In the genomic region with DNA sequence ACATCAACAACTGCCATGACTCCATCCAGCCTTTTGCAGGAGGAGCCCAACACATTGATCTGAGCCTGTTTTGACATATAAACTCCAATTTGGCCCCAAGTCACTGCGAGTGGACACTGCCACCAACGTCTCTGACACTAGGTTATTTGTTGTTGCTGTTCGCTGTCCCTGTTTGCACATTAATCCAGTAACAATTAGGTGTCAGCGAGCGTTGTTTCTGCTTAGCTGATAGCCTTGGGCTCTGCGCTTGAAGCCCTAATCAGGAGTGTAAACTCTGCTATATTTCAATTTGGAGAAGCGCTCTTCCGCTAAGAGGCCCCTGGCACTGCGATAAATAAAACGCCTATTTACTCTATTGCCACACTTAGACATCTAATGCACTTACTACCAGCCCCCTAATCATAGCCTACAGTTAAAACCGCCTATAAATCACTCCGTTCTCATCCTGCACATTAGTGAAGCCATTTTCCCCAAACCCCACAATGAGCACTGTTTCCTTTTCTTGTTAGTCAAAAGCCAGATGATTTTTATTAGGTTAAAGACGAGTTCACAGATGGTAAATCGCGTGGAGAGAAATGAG, we compare ENCODE assay signal across 9 cellular contexts.
DNase-seq lines count a peak whose midpoint lies in the region; ATAC-seq and TF ChIP-seq lines count a peak whose summit lies in the region.
"Had no signal": no experiment of that assay in that cellular context is flagged by ENCODE, and none has a peak within 500 bp of the region (broad histone marks: within the 10 kb centered on the region; RNA-seq: fewer than 3 reads in every experiment).

No MANE protein-coding gene starts in this region.

- peaks cover 10% of the 10 kb centered on the region for H3K4me1 Mint-ChIP-seq in activated naive CD8-positive, alpha-beta T cell treated with anti-CD3 and anti-CD28 coated beads, Interleukin-2, amount 10 ng/mL, durations not matched to agents 7 days and 5 days

- 53% methylated on average over 15 of the region's 15 CpGs for WGBS in GM23248 (ENCODE audit: low coverage in 1 of 2, low lambda C conversion rate in 2 of 2, missing lambda C conversion rate in 2 of 2), 2 experiments
- WGBS in body of pancreas, 2 donors, result 8 to 18% methylated on average over 15 of the region's 15 CpGs

- peak overlapping the region; percentile 33 for H3K4me3 ChIP-seq in AG10803 (ENCODE audit: low read length)
- peak overlapping the region; percentile 62 for H3K4me3 ChIP-seq in GM23248
- H3K4me3 ChIP-seq in muscle layer of colon (ENCODE audit: low read depth in 1 of 2, low read length in 2 of 2), result peak overlapping the region; percentile 41 to 52
- H3K4me3 ChIP-seq in body of pancreas, result no peak overlapping the region
- H3K4me3 ChIP-seq: SJCRH30 had no signal

- no peak for TF ChIP-seq CTCF in AG10803 (conservative IDR thresholded peaks at IDR 0.05; ENCODE audit: low read length)
- TF ChIP-seq CTCF in body of pancreas (IDR thresholded peaks at IDR 0.05), result no peak

- in situ Hi-C loops in GM23248 (cut with MboI), result no loop called here

- peaks cover 8% of the 10 kb centered on the region; the same call in 1 of the 2 replicates for H3K4me1 ChIP-seq in GM23248 (ENCODE audit: insufficient read depth)
- H3K4me1 ChIP-seq in muscle layer of colon (ENCODE audit: insufficient read depth, low read length), result peaks cover 12% of the 10 kb centered on the region
- peaks cover 17% of the 10 kb centered on the region for H3K4me1 ChIP-seq in body of pancreas
- H3K4me1 ChIP-seq: SJCRH30 had no signal

- peaks cover 77% of the 10 kb centered on the region for H3K27me3 Mint-ChIP-seq in activated naive CD8-positive, alpha-beta T cell treated with anti-CD3 and anti-CD28 coated beads, Interleukin-2, amount 10 ng/mL, durations not matched to agents 7 days and 5 days

- DNase-seq in AG10803 (ENCODE audit: low read depth) (peak; percentile 3), GM23248 (no peak), body of pancreas (no peak), SHP77 treated with DMSO at 0.1 percent for 48 hours (lab: John Stamatoyannopoulos, UW) (no peak), NCI-H446 (lab: John Stamatoyannopoulos, UW) (no peak)
- no peak for DNase-seq in activated naive CD8-positive, alpha-beta T cell treated with anti-CD3 and anti-CD28 coated beads, Interleukin-2, amount 10 ng/mL, durations not matched to agents 7 days and 5 days
- DNase-seq: SJCRH30 had no signal

- no peak for TF ChIP-seq POLR2A in body of pancreas (IDR thresholded peaks at IDR 0.05)

- no peaks in the 10 kb centered on the region for H3K9me2 ChIP-seq in GM23248 (ENCODE audit: insufficient read depth)

- no peaks in the 10 kb centered on the region for H4K20me1 ChIP-seq in GM23248 (ENCODE audit: insufficient read depth)

- H3K4me3 Mint-ChIP-seq in activated naive CD8-positive, alpha-beta T cell treated with anti-CD3 and anti-CD28 coated beads, Interleukin-2, amount 10 ng/mL, durations not matched to agents 7 days and 5 days, result peak overlapping the region; percentile 47

- H3K9me3 ChIP-seq in GM23248 (ENCODE audit: low read depth), result no peaks in the 10 kb centered on the region
- H3K9me3 ChIP-seq in muscle layer of colon (ENCODE audit: low read length), result no peaks in the 10 kb centered on the region
- H3K9me3 ChIP-seq in body of pancreas, result no peaks in the 10 kb centered on the region
- H3K9me3 ChIP-seq: SJCRH30 had no signal

- 0 out of 2 replicates have a peak, but pooled peaks cover 5% of the 10 kb centered on the region for H3K27me3 ChIP-seq in GM23248 (replicated peaks; ENCODE audit: insufficient read depth)
- peaks cover 33 to 45% of the 10 kb centered on the region in 2 donors for H3K27me3 ChIP-seq in muscle layer of colon (ENCODE audit: control insufficient read depth in 1 of 2, insufficient read depth in 2 of 2, low read length in 2 of 2)
- H3K27me3 ChIP-seq in body of pancreas, result peaks cover 0 to 6% of the 10 kb centered on the region in 2 donors
- H3K27me3 ChIP-seq: SJCRH30 had no signal

- peak overlapping the region; percentile 78 for H2AFZ ChIP-seq in GM23248

- H3K9ac ChIP-seq in GM23248 (no peak overlapping the region; the same call in 1 of the 2 replicates), muscle layer of colon (ENCODE audit: low read length) (no peak overlapping the region)

- H3K36me3 ChIP-seq in GM23248 (ENCODE audit: low read depth) (no peaks in the 10 kb centered on the region), muscle layer of colon (ENCODE audit: insufficient read depth, low read length) (no peaks in the 10 kb centered on the region), body of pancreas (replicated peaks in 1 of 2; ENCODE audit: insufficient read depth in 1 of 2, low read depth in 2 of 2) (no peaks in the 10 kb centered on the region)
- H3K36me3 ChIP-seq: SJCRH30 had no signal

- H3K27ac ChIP-seq in GM23248, result no peak overlapping the region
- H3K27ac ChIP-seq in muscle layer of colon (ENCODE audit: low read depth, low read length), result no peak overlapping the region
- no peak overlapping the region for H3K27ac ChIP-seq in body of pancreas
- H3K27ac ChIP-seq: SJCRH30 had no signal

- H3K9me3 Mint-ChIP-seq in activated naive CD8-positive, alpha-beta T cell treated with anti-CD3 and anti-CD28 coated beads, Interleukin-2, amount 10 ng/mL, durations not matched to agents 7 days and 5 days, result no peaks in the 10 kb centered on the region

- no peaks in the 10 kb centered on the region for H3K36me3 Mint-ChIP-seq in activated naive CD8-positive, alpha-beta T cell treated with anti-CD3 and anti-CD28 coated beads, Interleukin-2, amount 10 ng/mL, durations not matched to agents 7 days and 5 days

- H3K27ac Mint-ChIP-seq in activated naive CD8-positive, alpha-beta T cell treated with anti-CD3 and anti-CD28 coated beads, Interleukin-2, amount 10 ng/mL, durations not matched to agents 7 days and 5 days, result no peak overlapping the region

- H3K79me2 ChIP-seq in GM23248 (ENCODE audit: insufficient read depth), result no peaks in the 10 kb centered on the region

- H3K4me2 ChIP-seq in GM23248 (ENCODE audit: unreplicated experiment), result peak overlapping the region; percentile 61

- no peak for ATAC-seq in activated naive CD8-positive, alpha-beta T cell treated with anti-CD3 and anti-CD28 coated beads, Interleukin-2, amount 10 ng/mL, durations not matched to agents 7 days and 5 days (ENCODE audit: low read depth)
- no peak for ATAC-seq in body of pancreas
- ATAC-seq in HG03354 (IDR thresholded peaks at IDR 0.05; ENCODE audit: poor library complexity, severe bottlenecking, unreplicated experiment), result no peak

- intact Hi-C loops in body of pancreas (cut with DNase I), result no loop called here

- POLR2A ChIA-PET in activated naive CD8-positive, alpha-beta T cell treated with anti-CD3 and anti-CD28 coated beads, Interleukin-2, amount 10 ng/mL, durations not matched to agents 7 days and 5 days (lab: Charles Lee), result no interaction called here

- no peaks in the 10 kb centered on the region for H3F3A ChIP-seq in GM23248 (ENCODE audit: insufficient read depth)

Comparison
In these comparisons a context has a peak if more than half of its experiments do, and no peak if none do; other contexts are left out.
1. H3K4me3 ChIP-seq: peak in AG10803 (single experiment), GM23248 (single experiment) and muscle layer of colon (2 of 2); none in body of pancreas (0 of 2).